2 cellular contexts compared by ENCODE assay signal in the genomic region with DNA sequence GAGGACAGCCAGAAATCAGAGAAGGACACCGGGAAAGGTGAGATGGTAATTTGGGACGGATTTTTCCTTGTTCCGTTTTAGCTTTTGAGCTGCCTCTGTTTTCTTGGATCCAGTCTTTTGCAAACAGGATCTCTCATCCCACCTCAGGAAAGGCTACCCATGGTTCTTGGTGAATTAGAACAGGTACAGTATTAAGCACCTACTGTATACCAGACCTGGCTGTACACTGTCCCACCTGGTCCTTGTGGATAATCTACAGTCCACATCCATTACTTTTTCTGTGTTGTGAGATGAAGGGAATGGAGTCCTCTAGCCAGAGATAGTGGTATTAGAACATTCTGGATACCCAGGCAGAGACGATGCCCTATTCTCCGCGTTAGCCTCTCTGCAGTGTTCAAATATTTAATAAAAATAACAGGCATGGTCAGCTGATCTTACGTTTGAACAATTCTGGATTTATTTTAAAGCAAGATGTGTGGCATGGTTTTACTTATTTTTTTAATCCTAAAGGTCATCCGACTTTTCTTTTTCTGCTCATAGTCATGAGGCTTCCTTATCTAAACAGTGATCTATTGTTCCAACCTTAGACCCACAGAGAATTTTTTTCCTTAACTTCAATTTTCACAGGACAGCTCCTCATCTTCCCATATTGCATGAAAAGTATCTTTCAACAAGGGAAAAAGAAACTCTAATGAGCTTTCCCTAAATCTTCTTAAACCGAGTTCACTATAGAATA.
A peak's percentile ranks its signal among the peaks of the same experiment; 100 is the strongest.
TF ChIP-seq lines count a peak whose summit lies in the region.

No MANE protein-coding gene starts in this region.

TF ChIP-seq in HepG2, 621 proteins besides CTCF, POLR2A, EP300 and RAD21:
- TF ChIP-seq ARNT2 (CRISPR knock-in tag; IDR thresholded peaks at IDR 0.05; ENCODE audit: low read depth) (no peak), ZKSCAN8 (CRISPR knock-in tag; IDR thresholded peaks at IDR 0.05; ENCODE audit: borderline replicate concordance) (peak; percentile 56; the same call in 1 of the 2 replicates), ZNF432 (CRISPR knock-in tag; IDR thresholded peaks at IDR 0.05; ENCODE audit: borderline replicate concordance) (no peak)
- TF ChIP-seq, protein P1, sequence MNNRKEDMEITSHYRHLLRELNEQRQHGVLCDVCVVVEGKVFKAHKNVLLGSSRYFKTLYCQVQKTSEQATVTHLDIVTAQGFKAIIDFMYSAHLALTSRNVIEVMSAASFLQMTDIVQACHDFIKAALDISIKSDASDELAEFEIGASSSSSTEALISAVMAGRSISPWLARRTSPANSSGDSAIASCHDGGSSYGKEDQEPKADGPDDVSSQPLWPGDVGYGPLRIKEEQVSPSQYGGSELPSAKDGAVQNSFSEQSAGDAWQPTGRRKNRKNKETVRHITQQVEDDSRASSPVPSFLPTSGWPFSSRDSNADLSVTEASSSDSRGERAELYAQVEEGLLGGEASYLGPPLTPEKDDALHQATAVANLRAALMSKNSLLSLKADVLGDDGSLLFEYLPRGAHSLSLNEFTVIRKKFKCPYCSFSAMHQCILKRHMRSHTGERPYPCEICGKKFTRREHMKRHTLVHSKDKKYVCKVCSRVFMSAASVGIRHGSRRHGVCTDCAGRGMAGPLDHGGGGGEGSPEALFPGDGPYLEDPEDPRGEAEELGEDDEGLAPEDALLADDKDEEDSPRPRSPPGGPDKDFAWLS (CRISPR knock-in tag; IDR thresholded peaks at IDR 0.05; ENCODE audit: borderline replicate concordance), result no peak

TF ChIP-seq in H1, 55 proteins besides CTCF, POLR2A, EP300 and RAD21:
- TF ChIP-seq SIRT6 (IDR thresholded peaks at IDR 0.05; ENCODE audit: low read length) (no peak), CEBPB (IDR thresholded peaks at IDR 0.05; ENCODE audit: low read depth, low read length) (no peak), SUZ12 (IDR thresholded peaks at IDR 0.05; ENCODE audit: low read length) (no peak), HDAC2 (IDR thresholded peaks at IDR 0.05; ENCODE audit: borderline replicate concordance in 1 of 2, low read depth in 2 of 2, low read length in 2 of 2) (no peak), JUND (IDR thresholded peaks at IDR 0.05; ENCODE audit: low read length) (no peak)
